28 cellular contexts compared by ENCODE assay signal in genomic region chr7:97298561-97298960, GRCh38.
DNase-seq lines count a peak whose midpoint lies in the region; ATAC-seq, FAIRE-seq and TF ChIP-seq lines count a peak whose summit lies in the region.
"Had no signal": no experiment of that assay in that cellular context is flagged by ENCODE, and none has a peak within 500 bp of the region (broad histone marks: within the 10 kb centered on the region; RNA-seq: fewer than 3 reads in every experiment).

No MANE protein-coding gene starts in this region.

- ATAC-seq in HepG2 (no peak), right lobe of liver (no peak), K562 (no peak)
- ATAC-seq: activated CD4-positive, CD25-positive, alpha-beta regulatory T cell treated with anti-CD3 and anti-CD28 coated beads, Interleukin-2, amount 50 U/mL, for 24 hours; activated CD8-positive, alpha-beta T cell treated with anti-CD3 and anti-CD28 coated beads for 36 hours; activated naive CD8-positive, alpha-beta T cell treated with anti-CD3 and anti-CD28 coated beads, Interleukin-2, amount 50 U/mL, for 24 hours; mucosa of descending colon; Right ventricle myocardium inferior had no signal

- WGBS in HepG2 (ENCODE audit: low lambda C conversion rate), result 31% methylated on average over 2 of the region's 2 CpGs
- 88% methylated on average over 2 of the region's 2 CpGs for WGBS in right lobe of liver (ENCODE audit: insufficient coverage, low coverage, low lambda C conversion rate, missing lambda C conversion rate)
- WGBS in K562 (ENCODE audit: insufficient coverage, low coverage, missing lambda C conversion rate), result 0% methylated on average over 2 of the region's 2 CpGs

- H4K20me1 ChIP-seq in HepG2 (ENCODE audit: insufficient read depth, low read length), result no peaks in the 10 kb centered on the region
- no peaks in the 10 kb centered on the region for H4K20me1 ChIP-seq in K562 (replicated peaks; ENCODE audit: control insufficient read depth, insufficient read depth, low read length)

- H3K9me1 ChIP-seq in K562 (ENCODE audit: control insufficient read depth, insufficient read depth, low read length), result no peaks in the 10 kb centered on the region

- no peaks in the 10 kb centered on the region for H3K79me2 ChIP-seq in HepG2 (ENCODE audit: insufficient read depth, low read length)
- no peaks in the 10 kb centered on the region for H3K79me2 ChIP-seq in K562 (ENCODE audit: control insufficient read depth, insufficient read depth, low read length)

- in situ Hi-C loops in HepG2 (cut with HindIII; ENCODE audit: extremely low pct_ligation_motif_present, low pct_unique_long_range_greater_than_20kb) (no loop called here), K562 (cut with MboI) (no loop called here)

- intact Hi-C loops in HepG2 (cut with micrococcal nuclease; ENCODE audit: unreplicated experiment) (no loop called here), right lobe of liver (cut with DNase I) (no loop called here), K562 (cut with micrococcal nuclease) (no loop called here), ascending aorta (cut with DNase I) (no loop called here)

- CTCF ChIA-PET in HepG2 (lab: Yijun Ruan, JAX; ENCODE audit: low intra/inter-chr PET ratio, low total read pairs) (no interaction called here), K562 (lab: Yijun Ruan, JAX; ENCODE audit: low intra/inter-chr PET ratio) (interaction anchor here (0.7 kb wide), 1 partner anchor 9 kb away, joined by 3 read pairs; no protein-coding TSS in a partner anchor)

- H3K27me3 ChIP-seq in HepG2 (ENCODE audit: control insufficient read depth in 1 of 2, insufficient read depth in 2 of 2, low read length in 2 of 2) (no peaks in the 10 kb centered on the region), right lobe of liver (no peaks in the 10 kb centered on the region), K562 (ENCODE audit: control insufficient read depth in 2 of 2, insufficient read depth in 2 of 2, low read length in 2 of 2) (no peaks in the 10 kb centered on the region), ascending aorta (no peaks in the 10 kb centered on the region)
- H3K27me3 ChIP-seq: breast epithelium had no signal

- TF ChIP-seq POLR2A in HepG2 (IDR thresholded peaks at IDR 0.05; ENCODE audit: insufficient read depth in 1 of 2, low read depth in 2 of 2, low read length in 2 of 2), result no peak
- TF ChIP-seq POLR2A in right lobe of liver (IDR thresholded peaks at IDR 0.05), result no peak
- no peak for TF ChIP-seq POLR2A in K562 (conservative IDR thresholded peaks at IDR 0.05)

- no peak overlapping the region for H3K4me3 ChIP-seq in HepG2 (replicated peaks in 1 of 3; ENCODE audit: insufficient read depth in 1 of 3, low read depth in 2 of 3, low read length in 3 of 3)
- no peak overlapping the region for H3K4me3 ChIP-seq in right lobe of liver
- H3K4me3 ChIP-seq in K562, result no peak overlapping the region
- no peak overlapping the region for H3K4me3 ChIP-seq in ascending aorta
- H3K4me3 ChIP-seq: breast epithelium, mucosa of descending colon had no signal

- H3K27ac ChIP-seq in HepG2 (ENCODE audit: extremely low read length, insufficient read depth, low read length) (no peak overlapping the region), right lobe of liver (no peak overlapping the region), K562 (ENCODE audit: extremely low read depth, low read depth, low read length) (no peak overlapping the region), ascending aorta (no peak overlapping the region)
- H3K27ac ChIP-seq: breast epithelium, KMS-11 had no signal

- H3K4me2 ChIP-seq in HepG2 (ENCODE audit: low read depth, low read length) (no peak overlapping the region), K562 (ENCODE audit: insufficient read depth, low read length) (no peak overlapping the region)
- H3K4me2 ChIP-seq: KMS-11 had no signal

- TF ChIP-seq EP300 in HepG2 (IDR thresholded peaks at IDR 0.05; ENCODE audit: low read depth in 2 of 2, low read length in 2 of 2), result no peak
- no peak for TF ChIP-seq EP300 in HepG2 (CRISPR knock-in tag; IDR thresholded peaks at IDR 0.05; ENCODE audit: borderline replicate concordance)
- TF ChIP-seq EP300 in K562 (IDR thresholded peaks at IDR 0.05; ENCODE audit: low read length), result no peak

- FAIRE-seq in HepG2 (lab: Jason Lieb, UNC) (no peak), K562 (lab: Jason Lieb, UNC) (no peak)
- FAIRE-seq: A204.1, islet of Langerhans, small intestine had no signal

- H3K36me3 ChIP-seq in HepG2 (replicated peaks in 1 of 2; ENCODE audit: control insufficient read depth in 1 of 2, insufficient read depth in 2 of 2, low read length in 2 of 2) (no peaks in the 10 kb centered on the region), right lobe of liver (no peaks in the 10 kb centered on the region), K562 (ENCODE audit: control insufficient read depth, insufficient read depth, low read length) (no peaks in the 10 kb centered on the region), ascending aorta (no peaks in the 10 kb centered on the region)
- H3K36me3 ChIP-seq: breast epithelium had no signal

- no peak overlapping the region for H3K9ac ChIP-seq in HepG2 (ENCODE audit: insufficient read depth, low read depth, low read length)
- no peak overlapping the region for H3K9ac ChIP-seq in K562 (ENCODE audit: insufficient read depth in 1 of 2, low read depth in 2 of 2, low read length in 2 of 2)
- H3K9ac ChIP-seq: KMS-11 had no signal

- DNase-seq in HepG2 (ENCODE audit: low spot score) (no peak), right lobe of liver (no peak), K562 (ENCODE audit: extremely low read depth in 1 of 4, low spot score in 3 of 4) (no peak), hepatic stellate cell (ENCODE audit: low spot score) (peak; percentile 16), ascending aorta (ENCODE audit: low spot score in 2 of 2) (no peak), DMS 273 (lab: John Stamatoyannopoulos, UW; ENCODE audit: unreplicated experiment) (no peak), SW 1271 (lab: John Stamatoyannopoulos, UW) (no peak)
- no peak for DNase-seq in activated CD4-positive, alpha-beta T cell treated with anti-CD3 and anti-CD28 coated beads for 48 hours
- DNase-seq: activated CD8-positive, alpha-beta T cell treated with anti-CD3 and anti-CD28 coated beads for 36 hours; activated effector memory CD4-positive, alpha-beta T cell treated with anti-CD3 and anti-CD28 coated beads, Interleukin-2, amount 50 U/mL, for 16 hours; activated naive CD8-positive, alpha-beta T cell treated with anti-CD3 and anti-CD28 coated beads, Interleukin-2, amount 50 U/mL, for 24 hours; activated T-cell treated with anti-CD3 and anti-CD28 coated beads for 4 hours; Caco-2; GDM1; H7; hypothalamus; mucosa of descending colon; NCI-H1694; NCI-H2171 treated with DMSO at 0.1 percent for 48 hours; small intestine; stimulated activated CD4-positive, alpha-beta T cell treated with anti-CD3 and anti-CD28 coated beads, Interleukin-2, amount 100 ng/mL, for 48 hours; stimulated activated naive CD4-positive, alpha-beta T cell treated with Interleukin-2 at 50 U/mL for 16 hours had no signal

- TF ChIP-seq RAD21 in HepG2 (CRISPR knock-in tag; IDR thresholded peaks at IDR 0.05) (no peak), K562 (CRISPR knock-in tag; conservative IDR thresholded peaks at IDR 0.05 in 1 of 2, IDR thresholded peaks at IDR 0.05 in 1 of 2) (no peak)

- TF ChIP-seq CTCF in HepG2 (CRISPR knock-in tag; IDR thresholded peaks at IDR 0.05) (no peak), right lobe of liver (IDR thresholded peaks at IDR 0.05) (no peak), K562 (IDR thresholded peaks at IDR 0.05 in 2 of 3, conservative IDR thresholded peaks at IDR 0.05 in 1 of 3; ENCODE audit: insufficient read depth in 2 of 3, low read depth in 1 of 3, low read length in 3 of 3) (no peak), ascending aorta (IDR thresholded peaks at IDR 0.05) (no peak)

- H3K4me1 ChIP-seq in HepG2 (ENCODE audit: insufficient read depth, low read length) (no peaks in the 10 kb centered on the region), right lobe of liver (no peaks in the 10 kb centered on the region), K562 (replicated peaks in 1 of 2; ENCODE audit: control insufficient read depth in 2 of 2, insufficient read depth in 2 of 2, low read length in 2 of 2) (no peaks in the 10 kb centered on the region), ascending aorta (no peaks in the 10 kb centered on the region)
- H3K4me1 ChIP-seq: breast epithelium, Caco-2 had no signal

- H3K9me3 ChIP-seq in HepG2 (ENCODE audit: low read length) (no peaks in the 10 kb centered on the region), right lobe of liver (no peaks in the 10 kb centered on the region), K562 (replicated peaks; ENCODE audit: control insufficient read depth, insufficient read depth, low read depth, low read length) (no peaks in the 10 kb centered on the region), ascending aorta (no peaks in the 10 kb centered on the region)
- H3K9me3 ChIP-seq: breast epithelium, Caco-2, mucosa of descending colon had no signal

- H2AFZ ChIP-seq in HepG2 (ENCODE audit: low read length) (no peak overlapping the region), K562 (ENCODE audit: low read depth, low read length) (no peak overlapping the region)

- BruUV-seq in HepG2 (replicated peaks; lab: Mats Ljungman, UMichigan) (no TSS peak), K562 (replicated peaks; lab: Mats Ljungman, UMichigan) (no TSS peak)

- POLR2A ChIA-PET in HepG2 (lab: Yijun Ruan, JAX) (no interaction called here), K562 (lab: Yijun Ruan, JAX) (no interaction called here)

TF ChIP-seq in HepG2, 621 proteins besides CTCF, POLR2A, EP300 and RAD21:
- TF ChIP-seq NFE2L2 (IDR thresholded peaks at IDR 0.05; ENCODE audit: low read length) (peak; percentile 60), SP5 (CRISPR knock-in tag; IDR thresholded peaks at IDR 0.05; ENCODE audit: borderline replicate concordance, low read depth) (no peak)

TF ChIP-seq in K562, 482 proteins besides CTCF, POLR2A, EP300 and RAD21 (continues in another document):
- TF ChIP-seq PBX2 (CRISPR knock-in tag; IDR thresholded peaks at IDR 0.05; ENCODE audit: low read depth), result no peak
- peak; percentile 76 for TF ChIP-seq PBX2 (tag; conservative IDR thresholded peaks at IDR 0.05; ENCODE audit: low read depth)

Comparison
In these comparisons a context has a peak if more than half of its experiments do, and no peak if none do; other contexts are left out.
1. Of the 241 proteins assayed by ChIP-seq in both HepG2 and K562: peak only in HepG2: none; only in K562: MAFF, MAFG, MAFK, MEIS2, NFE2 and NFE2L1; in both: none; in neither: 234; mixed calls (peak in some experiments, not most) for 1.